In the genomic region with DNA sequence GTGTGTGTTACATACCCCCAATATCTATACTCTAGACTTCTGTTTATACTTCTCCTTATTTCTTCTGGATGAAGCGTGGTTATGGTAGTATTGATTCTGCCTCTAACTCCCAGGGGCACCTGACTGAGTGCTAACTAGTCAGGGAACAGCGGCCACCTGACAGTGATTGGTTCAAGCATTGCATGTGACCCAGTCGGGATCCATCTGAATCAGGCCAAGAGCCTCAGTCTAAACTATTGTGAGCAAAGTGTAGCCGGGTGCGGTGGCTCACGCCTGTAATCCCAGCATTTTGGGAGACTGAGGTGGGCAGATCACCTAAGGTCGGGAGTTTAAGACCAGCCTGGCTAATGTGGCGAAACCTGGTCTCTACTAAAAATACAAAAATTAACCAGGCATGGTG, we compare ENCODE assay signal across 29 cellular contexts.
"Had no signal": no experiment of that assay in that cellular context is flagged by ENCODE, and none has a peak within 500 bp of the region (broad histone marks: within the 10 kb centered on the region; RNA-seq: fewer than 3 reads in every experiment).

No MANE protein-coding gene starts in this region.

- H3K27ac Mint-ChIP-seq: stimulated activated effector memory CD8-positive, alpha-beta T cell treated with anti-CD3 and anti-CD28 coated beads, Interleukin-12 subunit alpha, Interleukin-12 subunit beta, amount 100 ng/mL, for 72 hours; stimulated activated memory B cell treated with anti-CD40 and anti-IgM and Interleukin-4, amounts not matched to agents 10 μg/mL and 1 μg/mL and 100 μg/mL, for 72 hours; stimulated activated naive B cell treated with anti-CD40 and anti-IgM and Interleukin-4, amounts not matched to agents 10 μg/mL and 1 μg/mL and 100 μg/mL, for 72 hours; stimulated activated naive CD8-positive, alpha-beta T cell treated with anti-CD3 and anti-CD28 coated beads, Interleukin-15, amount 100 ng/mL, for 72 hours; stimulated activated naive CD8-positive, alpha-beta T cell treated with anti-CD3 and anti-CD28 coated beads, Interleukin-15, Interleukin-2, amounts not matched to agents 100 ng/mL and 50 ng/mL, for 24 hours; type B pancreatic cell had no signal

- DNase-seq: stimulated activated CD4-positive, alpha-beta T cell treated with anti-CD3 and anti-CD28 coated beads, Interleukin-2, amount 100 ng/mL, for 48 hours; stimulated activated CD4-positive, alpha-beta T cell treated with anti-CD3 and anti-CD28 coated beads, Interleukin-4, amount 100 ng/mL, for 1 hour; stimulated activated CD4-positive, alpha-beta T cell treated with anti-CD3 and anti-CD28 coated beads, Interleukin-4, amount 100 ng/mL, for 24 hours; stimulated activated CD4-positive, alpha-beta T cell treated with anti-CD3 and anti-CD28 coated beads, Interleukin-4, amount 100 ng/mL, for 4 hours; stimulated activated CD8-positive, alpha-beta memory T cell treated with anti-CD3 and anti-CD28 coated beads, Interleukin-4, amount 100 ng/mL, for 48 hours; stimulated activated naive B cell treated with anti-CD40 and anti-IgM and Interleukin-4, amounts not matched to agents 10 μg/mL and 1 μg/mL and 100 μg/mL, for 72 hours; stimulated activated naive CD4-positive, alpha-beta T cell; stimulated activated naive CD4-positive, alpha-beta T cell treated with Interleukin-2 at 50 U/mL for 16 hours; stimulated activated naive CD8-positive, alpha-beta T cell treated with anti-CD3 and anti-CD28 coated beads, Interleukin-15, amount 100 ng/mL, for 72 hours; stimulated activated naive CD8-positive, alpha-beta T cell treated with anti-CD3 and anti-CD28 coated beads, Interleukin-15, Interleukin-2, amounts not matched to agents 100 U/mL and 50 U/mL, for 24 hours; stomach; substantia nigra; testis; thyroid gland; tibial artery; transverse colon; trophoblast cell; upper lobe of left lung; upper lobe of right lung; uterus had no signal

- H3K4me1 Mint-ChIP-seq: stimulated activated effector memory CD8-positive, alpha-beta T cell treated with anti-CD3 and anti-CD28 coated beads, Interleukin-12 subunit alpha, Interleukin-12 subunit beta, amount 100 ng/mL, for 72 hours; stimulated activated memory B cell treated with anti-CD40 and anti-IgM and Interleukin-4, amounts not matched to agents 10 μg/mL and 1 μg/mL and 100 μg/mL, for 72 hours; stimulated activated naive B cell treated with anti-CD40 and anti-IgM and Interleukin-4, amounts not matched to agents 10 μg/mL and 1 μg/mL and 100 μg/mL, for 72 hours; stimulated activated naive CD8-positive, alpha-beta T cell treated with anti-CD3 and anti-CD28 coated beads, Interleukin-15, amount 100 ng/mL, for 72 hours had no signal

- H3K36me3 ChIP-seq: suprapubic skin, thoracic aorta, thyroid gland, tibial nerve, transverse colon, upper lobe of left lung, upper lobe of right lung, uterus, vagina had no signal

- H3K4me3 Mint-ChIP-seq: stimulated activated effector memory CD8-positive, alpha-beta T cell treated with anti-CD3 and anti-CD28 coated beads, Interleukin-12 subunit alpha, Interleukin-12 subunit beta, amount 100 ng/mL, for 72 hours; stimulated activated memory B cell treated with anti-CD40 and anti-IgM and Interleukin-4, amounts not matched to agents 10 μg/mL and 1 μg/mL and 100 μg/mL, for 72 hours; stimulated activated naive B cell treated with anti-CD40 and anti-IgM and Interleukin-4, amounts not matched to agents 10 μg/mL and 1 μg/mL and 100 μg/mL, for 72 hours; stimulated activated naive CD8-positive, alpha-beta T cell treated with anti-CD3 and anti-CD28 coated beads, Interleukin-15, amount 100 ng/mL, for 72 hours; stimulated activated naive CD8-positive, alpha-beta T cell treated with anti-CD3 and anti-CD28 coated beads, Interleukin-15, Interleukin-2, amounts not matched to agents 100 ng/mL and 50 ng/mL, for 24 hours; type B pancreatic cell had no signal

- H3K4me3 ChIP-seq: stomach, suprapubic skin, testis, thoracic aorta, thyroid gland, tibial artery, tibial nerve, transverse colon, upper lobe of left lung, upper lobe of right lung, uterus, vagina had no signal

- H3K9me3 ChIP-seq: stomach, suprapubic skin, testis, thoracic aorta, thyroid gland, tibial artery, tibial nerve, transverse colon, upper lobe of left lung, upper lobe of right lung, uterus, vagina had no signal

- H3K4me1 ChIP-seq: suprapubic skin, testis, thyroid gland, tibial nerve, transverse colon, upper lobe of left lung, upper lobe of right lung, uterus, vagina had no signal

- FAIRE-seq: urothelium cell line had no signal

- H3K27me3 ChIP-seq: stomach, suprapubic skin, testis, thyroid gland, tibial artery, tibial nerve, transverse colon, upper lobe of left lung, upper lobe of right lung, uterus, vagina had no signal

- H3K36me3 Mint-ChIP-seq: stimulated activated effector memory CD8-positive, alpha-beta T cell treated with anti-CD3 and anti-CD28 coated beads, Interleukin-12 subunit alpha, Interleukin-12 subunit beta, amount 100 ng/mL, for 72 hours; stimulated activated memory B cell treated with anti-CD40 and anti-IgM and Interleukin-4, amounts not matched to agents 10 μg/mL and 1 μg/mL and 100 μg/mL, for 72 hours; stimulated activated naive B cell treated with anti-CD40 and anti-IgM and Interleukin-4, amounts not matched to agents 10 μg/mL and 1 μg/mL and 100 μg/mL, for 72 hours; type B pancreatic cell had no signal

- H3K27ac ChIP-seq: stomach, suprapubic skin, testis, thoracic aorta, thyroid gland, tibial artery, tibial nerve, transverse colon, upper lobe of left lung, upper lobe of right lung, uterus, vagina had no signal

- H3K9me3 Mint-ChIP-seq: stimulated activated effector memory CD8-positive, alpha-beta T cell treated with anti-CD3 and anti-CD28 coated beads, Interleukin-12 subunit alpha, Interleukin-12 subunit beta, amount 100 ng/mL, for 72 hours; stimulated activated memory B cell treated with anti-CD40 and anti-IgM and Interleukin-4, amounts not matched to agents 10 μg/mL and 1 μg/mL and 100 μg/mL, for 72 hours; stimulated activated naive B cell treated with anti-CD40 and anti-IgM and Interleukin-4, amounts not matched to agents 10 μg/mL and 1 μg/mL and 100 μg/mL, for 72 hours; stimulated activated naive CD8-positive, alpha-beta T cell treated with anti-CD3 and anti-CD28 coated beads, Interleukin-15, amount 100 ng/mL, for 72 hours; stimulated activated naive CD8-positive, alpha-beta T cell treated with anti-CD3 and anti-CD28 coated beads, Interleukin-15, Interleukin-2, amounts not matched to agents 100 ng/mL and 50 ng/mL, for 24 hours; type B pancreatic cell had no signal

- ATAC-seq: stimulated activated effector memory CD8-positive, alpha-beta T cell treated with anti-CD3 and anti-CD28 coated beads, Interleukin-12 subunit alpha, Interleukin-12 subunit beta, amount 100 ng/mL, for 72 hours; stimulated activated memory B cell treated with anti-CD40 and anti-IgM and Interleukin-4, amounts not matched to agents 10 μg/mL and 1 μg/mL and 100 μg/mL, for 72 hours; stimulated activated naive B cell treated with anti-CD40 and anti-IgM and Interleukin-4, amounts not matched to agents 10 μg/mL and 1 μg/mL and 100 μg/mL, for 72 hours; stimulated activated naive CD8-positive, alpha-beta T cell treated with anti-CD3 and anti-CD28 coated beads, Interleukin-15, amount 100 ng/mL, for 72 hours; stimulated activated naive CD8-positive, alpha-beta T cell treated with anti-CD3 and anti-CD28 coated beads, Interleukin-15, Interleukin-2, amounts not matched to agents 100 U/mL and 50 U/mL, for 24 hours; upper lobe of right lung had no signal

- H3K27me3 Mint-ChIP-seq: stimulated activated memory B cell treated with anti-CD40 and anti-IgM and Interleukin-4, amounts not matched to agents 10 μg/mL and 1 μg/mL and 100 μg/mL, for 72 hours had no signal
